In the genomic region with DNA sequence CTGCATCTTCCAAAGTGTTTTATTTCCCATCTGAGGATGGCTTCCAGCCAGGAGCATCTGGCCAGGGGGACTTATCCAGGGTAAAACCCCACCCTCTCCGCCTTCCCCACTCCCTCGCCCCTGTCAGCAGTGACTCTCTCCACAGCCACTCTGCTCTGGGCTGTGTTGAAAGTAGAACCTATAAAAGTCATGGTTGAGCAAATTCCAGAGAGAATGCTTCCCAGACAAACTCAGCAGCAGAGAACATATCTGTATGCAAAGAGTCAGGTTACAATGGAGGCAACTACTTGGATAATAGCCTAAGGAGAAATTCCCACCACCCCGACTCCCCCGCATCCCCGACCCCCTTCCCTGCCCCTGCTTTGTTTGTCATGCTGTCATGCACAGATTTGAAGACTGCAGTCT, we compare ENCODE assay signal across 10 cellular contexts.
A peak's percentile ranks its signal among the peaks of the same experiment; 100 is the strongest.
DNase-seq lines count a peak whose midpoint lies in the region; ATAC-seq and TF ChIP-seq lines count a peak whose summit lies in the region.
"Had no signal": no experiment of that assay in that cellular context is flagged by ENCODE, and none has a peak within 500 bp of the region (broad histone marks: within the 10 kb centered on the region; RNA-seq: fewer than 3 reads in every experiment).

No MANE protein-coding gene starts in this region.

- no peak for TF ChIP-seq CTCF in Panc1 (IDR thresholded peaks at IDR 0.05)
- no peak for TF ChIP-seq CTCF in hepatocyte (IDR thresholded peaks at IDR 0.05; ENCODE audit: poor library complexity)

- H2AFZ ChIP-seq in hepatocyte: no peak overlapping the region

- BruUV-seq in Panc1 (replicated peaks; lab: Mats Ljungman, UMichigan): no TSS peak

- CTCF ChIA-PET in Panc1 (lab: Charles Lee): interaction anchor here (0.5 to 1.0 kb wide), 2 partner anchors 12 to 44 kb away, joined by 3 to 4 read pairs; no protein-coding TSS in a partner anchor

- peaks cover 11% of the 10 kb centered on the region for H3K79me2 ChIP-seq in hepatocyte

- 0 out of 2 replicates have a peak, but pooled peaks cover 3% of the 10 kb centered on the region for H3K36me3 ChIP-seq in Panc1 (ENCODE audit: control insufficient read depth, insufficient read depth, low read length)
- no peaks in the 10 kb centered on the region for H3K36me3 ChIP-seq in hepatocyte (replicated peaks; ENCODE audit: insufficient read depth, low read depth)
- H3K36me3 ChIP-seq: ascending aorta had no signal

- DNase-seq in NCI-H82 (lab: John Stamatoyannopoulos, UW) (peak; percentile 71), NCI-H82 treated with DMSO at 0.1 percent for 48 hours (lab: John Stamatoyannopoulos, UW; ENCODE audit: unreplicated experiment) (no peak), Panc1 (ENCODE audit: low read depth, low spot score) (no peak), hepatocyte (ENCODE audit: low spot score) (peak; percentile 85), ureter (ENCODE audit: low spot score) (peak; percentile 52), hippocampal formation (lab: John Stamatoyannopoulos, UW) (no peak), mesenteric fat pad (ENCODE audit: low spot score) (no peak), SIG-M5 (lab: John Stamatoyannopoulos, UW) (no peak)

- intact Hi-C loops in Panc1 (cut with micrococcal nuclease; ENCODE audit: unreplicated experiment): no loop called here

- POLR2A ChIA-PET in Panc1 (lab: Charles Lee): no interaction called here

- in situ Hi-C loops in Panc1 (cut with HindIII; ENCODE audit: low pct_unique_long_range_greater_than_20kb, low sequenced_read_pairs): no loop called here

- 24% methylated on average over 5 of the region's 5 CpGs for WGBS in hepatocyte (ENCODE audit: low lambda C conversion rate, missing lambda C conversion rate)

- peak overlapping the region; percentile 55 for H3K4me2 ChIP-seq in hepatocyte

- H3K27ac ChIP-seq in Panc1 (ENCODE audit: low read length): peak overlapping the region; percentile 99
- H3K27ac ChIP-seq in hepatocyte: peak overlapping the region; percentile 74

- H3K4me3 ChIP-seq in Panc1 (ENCODE audit: low read depth in 2 of 2, low read length in 2 of 2) (no peak overlapping the region), hepatocyte (no peak overlapping the region)
- H3K4me3 ChIP-seq: ascending aorta, lung had no signal

- peaks cover 96% of the 10 kb centered on the region for H3K4me1 ChIP-seq in Panc1 (ENCODE audit: control insufficient read depth, insufficient read depth, low read length)
- H3K4me1 ChIP-seq in hepatocyte (ENCODE audit: insufficient read depth): peaks cover 55% of the 10 kb centered on the region

- H3K9me3 ChIP-seq in Panc1 (ENCODE audit: control insufficient read depth, insufficient read depth, low read depth, low read length) (no peaks in the 10 kb centered on the region), hepatocyte (ENCODE audit: low read depth) (no peaks in the 10 kb centered on the region)
- H3K9me3 ChIP-seq: ascending aorta had no signal

- ATAC-seq in Panc1: peak; percentile 22

- H3K27me3 ChIP-seq in Panc1 (ENCODE audit: control insufficient read depth, insufficient read depth, low read length) (no peaks in the 10 kb centered on the region), hepatocyte (no peaks in the 10 kb centered on the region)
- H3K27me3 ChIP-seq: ascending aorta had no signal

- H4K20me1 ChIP-seq in hepatocyte (ENCODE audit: insufficient read depth, poor library complexity, severe bottlenecking): no peaks in the 10 kb centered on the region

- no peaks in the 10 kb centered on the region for H3K9me2 ChIP-seq in hepatocyte (replicated peaks; ENCODE audit: insufficient read depth)

Comparison
In these comparisons a context has a peak if more than half of its experiments do, and no peak if none do; other contexts are left out.
1. DNase-seq: peak in NCI-H82 (single experiment), hepatocyte (single experiment) and ureter (single experiment); none in NCI-H82 treated with DMSO at 0.1 percent for 48 hours (single experiment), Panc1 (single experiment), hippocampal formation (0 of 2), mesenteric fat pad (single experiment) and SIG-M5 (single experiment).